Comparison of ENCODE assay signal across 15 cellular contexts in the genomic region with DNA sequence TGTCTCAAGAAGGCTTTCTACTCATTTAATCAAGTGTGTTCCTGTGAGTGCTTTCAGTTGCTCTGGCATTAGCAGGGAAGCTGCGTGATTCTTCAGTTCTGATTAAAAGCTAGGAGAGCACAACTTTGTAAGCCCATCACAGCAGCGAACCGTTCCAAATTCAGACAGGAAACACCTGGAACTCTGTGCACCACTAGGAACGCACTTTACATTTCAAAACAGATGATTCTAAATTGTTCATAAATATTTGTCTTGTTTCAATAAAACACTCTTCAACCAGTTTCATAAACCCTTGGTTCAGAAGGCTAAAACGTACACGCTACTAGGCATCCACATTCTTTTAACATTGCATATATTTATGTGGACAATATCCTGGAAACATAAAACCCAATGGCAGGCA.
DNase-seq lines count a peak whose midpoint lies in the region; ATAC-seq, FAIRE-seq and TF ChIP-seq lines count a peak whose summit lies in the region.
"Had no signal": no experiment of that assay in that cellular context is flagged by ENCODE, and none has a peak within 500 bp of the region (broad histone marks: within the 10 kb centered on the region; RNA-seq: fewer than 3 reads in every experiment).

No MANE protein-coding gene starts in this region.

- no peaks in the 10 kb centered on the region for H3K23me2 ChIP-seq in H1 (ENCODE audit: low read depth, low read length)

- intact Hi-C loops in Right ventricle myocardium inferior (cut with DNase I) (no loop called here), aorta (cut with DNase I) (loop anchor here (5.0 kb wide), 1 partner anchor 110 kb away; the partner anchor contains the start of gene PDZRN3 (in 2 of the 2)), HepG2 (cut with micrococcal nuclease; ENCODE audit: unreplicated experiment) (no loop called here)

- H3K56ac ChIP-seq in H1 (replicated peaks; ENCODE audit: insufficient read length, low read depth, low read length), result no peak overlapping the region

- ATAC-seq in Right ventricle myocardium inferior (no peak), aorta (ENCODE audit: low FRiP score) (no peak), HepG2 (no peak), omental fat pad (ENCODE audit: low FRiP score) (no peak)
- ATAC-seq: activated naive CD8-positive, alpha-beta T cell treated with anti-CD3 and anti-CD28 coated beads, Interleukin-2, amount 50 U/mL, for 24 hours; activated T-cell treated with anti-CD3 and anti-CD28 coated beads, Interleukin-2, amount 50 U/mL, for 72 hours; esophagus mucosa; naive thymus-derived CD8-positive, alpha-beta T cell; right cardiac atrium had no signal

- no peak overlapping the region for H3K4ac ChIP-seq in H1 (replicated peaks; ENCODE audit: insufficient read length, low read depth, low read length)

- H2BK5ac ChIP-seq in H1 (ENCODE audit: low read depth, low read length), result no peak overlapping the region

- H2BK120ac ChIP-seq in H1 (replicated peaks; ENCODE audit: low read depth, low read length), result no peak overlapping the region

- H4K5ac ChIP-seq in H1 (ENCODE audit: insufficient read length, low read depth, low read length), result no peak overlapping the region

- H2BK12ac ChIP-seq in H1 (ENCODE audit: low read depth, low read length), result no peak overlapping the region

- TF ChIP-seq EP300 in H1 (IDR thresholded peaks at IDR 0.05; ENCODE audit: borderline replicate concordance in 1 of 2, low read depth in 2 of 2, low read length in 2 of 2) (no peak), HepG2 (IDR thresholded peaks at IDR 0.05; ENCODE audit: low read depth in 2 of 2, low read length in 2 of 2) (no peak), HepG2 (CRISPR knock-in tag; IDR thresholded peaks at IDR 0.05; ENCODE audit: borderline replicate concordance) (no peak)

- CTCF ChIA-PET in H1 (lab: Charles Lee; ENCODE audit: partially characterized antibody), result interaction anchor here (0.8 to 1.6 kb wide), 4 partner anchors 105 to 336 kb away, joined by 3 to 4 read pairs (median 3); no protein-coding TSS in a partner anchor
- CTCF ChIA-PET in HepG2 (lab: Yijun Ruan, JAX; ENCODE audit: low intra/inter-chr PET ratio, low total read pairs), result no interaction called here

- H3K4me3 ChIP-seq in right atrium auricular region (no peak overlapping the region), H1 (ENCODE audit: extremely low read depth in 1 of 4, insufficient read depth in 2 of 4, low read depth in 3 of 4, low read length in 4 of 4) (no peak overlapping the region), muscle layer of duodenum (ENCODE audit: low read depth in 1 of 2, low read length in 2 of 2) (no peak overlapping the region), aorta (ENCODE audit: low read length in 2 of 2) (no peak overlapping the region), HepG2 (replicated peaks in 1 of 3; ENCODE audit: insufficient read depth in 1 of 3, low read depth in 2 of 3, low read length in 3 of 3) (no peak overlapping the region)

- no peak overlapping the region for H2BK15ac ChIP-seq in H1 (ENCODE audit: low read length)

- H3K9ac ChIP-seq in H1 (replicated peaks in 1 of 4; ENCODE audit: extremely low read depth in 1 of 4, low read depth in 3 of 4, low read length in 3 of 4), result no peak overlapping the region
- H3K9ac ChIP-seq in HepG2 (ENCODE audit: insufficient read depth, low read depth, low read length), result no peak overlapping the region

- H2AK5ac ChIP-seq in H1 (ENCODE audit: low read depth, low read length), result no peak overlapping the region

- H3K4me1 ChIP-seq in right atrium auricular region (peaks cover 2 to 50% of the 10 kb centered on the region in 2 donors), H1 (replicated peaks in 1 of 4; ENCODE audit: control insufficient read depth in 3 of 4, insufficient read depth in 4 of 4, low read length in 3 of 4) (peaks cover 6 to 12% (median 11%) of the 10 kb centered on the region in 4 experiments), muscle layer of duodenum (ENCODE audit: control insufficient read depth in 1 of 2, insufficient read depth in 2 of 2, low read length in 2 of 2) (peaks cover 5 to 68% of the 10 kb centered on the region in 2 donors), aorta (ENCODE audit: control insufficient read depth in 1 of 2, insufficient read depth in 2 of 2, low read length in 2 of 2) (peaks cover 5 to 18% of the 10 kb centered on the region in 2 donors), HepG2 (ENCODE audit: insufficient read depth, low read length) (peaks cover 17% of the 10 kb centered on the region)

- no peaks in the 10 kb centered on the region for H3K9me3 ChIP-seq in right atrium auricular region
- no peaks in the 10 kb centered on the region for H3K9me3 ChIP-seq in H1 (ENCODE audit: insufficient read depth in 2 of 2, low read depth in 1 of 2, low read length in 1 of 2)
- H3K9me3 ChIP-seq in muscle layer of duodenum (ENCODE audit: control insufficient read depth in 1 of 2, low read length in 2 of 2), result no peaks in the 10 kb centered on the region
- no peaks in the 10 kb centered on the region for H3K9me3 ChIP-seq in aorta (ENCODE audit: control insufficient read depth, low read length)
- H3K9me3 ChIP-seq in HepG2 (ENCODE audit: low read length), result no peaks in the 10 kb centered on the region

- H3K18ac ChIP-seq in H1 (ENCODE audit: extremely low read depth, low read length), result no peak overlapping the region

- BruUV-seq in HepG2 (replicated peaks; lab: Mats Ljungman, UMichigan), result no TSS peak

- DNase-seq in right atrium auricular region (ENCODE audit: low spot score) (no peak), Right ventricle myocardium inferior (ENCODE audit: missing footprints) (no peak), H1 (ENCODE audit: low read depth in 1 of 2, low spot score in 2 of 2) (no peak), aorta (no peak), superior temporal gyrus (ENCODE audit: extremely low spot score) (no peak), HepG2 (ENCODE audit: low spot score) (no peak), omental fat pad (ENCODE audit: low spot score) (no peak)
- DNase-seq: activated CD4-positive, alpha-beta T cell treated with anti-CD3 and anti-CD28 coated beads, Interleukin-2, amount 50 U/mL, for 48 hours; activated naive CD8-positive, alpha-beta T cell treated with anti-CD3 and anti-CD28 coated beads, Interleukin-2, amount 50 U/mL, for 24 hours; activated T-cell treated with anti-CD3 and anti-CD28 coated beads, Interleukin-2, amount 50 U/mL, for 72 hours; naive thymus-derived CD8-positive, alpha-beta T cell; stimulated activated CD8-positive, alpha-beta memory T cell treated with anti-CD3 and anti-CD28 coated beads, Interleukin-4, amount 100 ng/mL, for 48 hours had no signal

- no peak overlapping the region for H3K23ac ChIP-seq in H1 (ENCODE audit: insufficient read length)

- peak overlapping the region; percentile 43 to 53; a peak in 3 of 4 replicates for H3K4me2 ChIP-seq in H1 (ENCODE audit: insufficient read depth in 1 of 2, low read depth in 2 of 2, low read length in 2 of 2)
- no peak overlapping the region for H3K4me2 ChIP-seq in HepG2 (ENCODE audit: low read depth, low read length)

- peaks cover 0 to 2% of the 10 kb centered on the region in 2 experiments; a peak in 1 of 4 replicates for H3K79me2 ChIP-seq in H1 (ENCODE audit: control insufficient read depth in 1 of 2, insufficient read depth in 2 of 2, low read length in 2 of 2)
- H3K79me2 ChIP-seq in HepG2 (ENCODE audit: insufficient read depth, low read length), result no peaks in the 10 kb centered on the region

- FAIRE-seq in H1 (lab: Jason Lieb, UNC), result peak; percentile 13
- no peak for FAIRE-seq in HepG2 (lab: Jason Lieb, UNC)

- H4K20me1 ChIP-seq in H1 (replicated peaks in 1 of 2; ENCODE audit: control insufficient read depth in 1 of 2, insufficient read depth in 2 of 2, low read length in 2 of 2) (peaks cover 0 to 4% of the 10 kb centered on the region in 2 experiments), HepG2 (ENCODE audit: insufficient read depth, low read length) (no peaks in the 10 kb centered on the region)

- POLR2A ChIA-PET in H1 (lab: Charles Lee; ENCODE audit: partially characterized antibody), result interaction anchor here (0.6 kb wide), 2 partner anchors 129 to 384 kb away, joined by 3 to 4 read pairs; no protein-coding TSS in a partner anchor
- POLR2A ChIA-PET in HepG2 (lab: Yijun Ruan, JAX), result no interaction called here

- no peak overlapping the region for H4K91ac ChIP-seq in H1 (replicated peaks; ENCODE audit: insufficient read length, low read length)

- no peak for TF ChIP-seq CTCF in right atrium auricular region (IDR thresholded peaks at IDR 0.05)
- no peak for TF ChIP-seq CTCF in H1 (IDR thresholded peaks at IDR 0.05; ENCODE audit: control extremely low read depth in 1 of 3, insufficient read depth in 1 of 3, low read depth in 1 of 3, low read length in 3 of 3)
- TF ChIP-seq CTCF in HepG2 (CRISPR knock-in tag; IDR thresholded peaks at IDR 0.05), result no peak
- no peak for TF ChIP-seq CTCF in omental fat pad (IDR thresholded peaks at IDR 0.05)

- H3K27ac ChIP-seq in right atrium auricular region (peak overlapping the region; percentile 29 to 33), H1 (ENCODE audit: low read depth, low read length) (no peak overlapping the region), muscle layer of duodenum (ENCODE audit: low read length) (peak overlapping the region; percentile 48), aorta (ENCODE audit: low read depth in 1 of 2, low read length in 2 of 2) (peak overlapping the region; percentile 78 to 86), HepG2 (ENCODE audit: extremely low read length, insufficient read depth, low read length) (no peak overlapping the region)

- in situ Hi-C loops in HepG2 (cut with HindIII; ENCODE audit: extremely low pct_ligation_motif_present, low pct_unique_long_range_greater_than_20kb), result no loop called here

- H3K14ac ChIP-seq in H1 (ENCODE audit: insufficient read length), result no peak overlapping the region

- H2AFZ ChIP-seq in H1 (ENCODE audit: low read length), result no peak overlapping the region
- H2AFZ ChIP-seq in HepG2 (ENCODE audit: low read length), result no peak overlapping the region

- H3K36me3 ChIP-seq in right atrium auricular region (no peaks in the 10 kb centered on the region), H1 (ENCODE audit: control insufficient read depth in 2 of 4, insufficient read depth in 4 of 4, low read length in 3 of 4) (no peaks in the 10 kb centered on the region), muscle layer of duodenum (ENCODE audit: control insufficient read depth in 1 of 2, insufficient read depth in 2 of 2, low read length in 2 of 2) (no peaks in the 10 kb centered on the region), aorta (ENCODE audit: control insufficient read depth in 1 of 2, insufficient read depth in 2 of 2, low read length in 1 of 2) (no peaks in the 10 kb centered on the region), HepG2 (replicated peaks in 1 of 2; ENCODE audit: control insufficient read depth in 1 of 2, insufficient read depth in 2 of 2, low read length in 2 of 2) (no peaks in the 10 kb centered on the region)

- H4K8ac ChIP-seq in H1 (ENCODE audit: extremely low read depth, insufficient read depth, low read length), result no peak overlapping the region

- WGBS in H1 (ENCODE audit: extremely low coverage in 1 of 2, insufficient coverage in 1 of 2, insufficient read length in 1 of 2, insufficient replicate concordance in 2 of 2, low coverage in 1 of 2, low lambda C conversion rate in 2 of 2, missing lambda C conversion rate in 1 of 2), 2 experiments, result 85% methylated on average over 6 of the region's 6 CpGs; no CpG with 5 or more reads in 1 of the 2 experiments
- 8 to 14% methylated on average over 6 of the region's 6 CpGs for WGBS in aorta, 2 donors
- WGBS in HepG2 (ENCODE audit: low lambda C conversion rate), result 73% methylated on average over 6 of the region's 6 CpGs

- TF ChIP-seq POLR2A in H1 (IDR thresholded peaks at IDR 0.05; ENCODE audit: control extremely low read depth in 1 of 2, low read depth in 2 of 2, low read length in 2 of 2) (no peak), HepG2 (IDR thresholded peaks at IDR 0.05; ENCODE audit: insufficient read depth in 1 of 2, low read depth in 2 of 2, low read length in 2 of 2) (no peak)

- no peak overlapping the region for H2BK20ac ChIP-seq in H1 (ENCODE audit: low read length)

- TF ChIP-seq RAD21 in H1 (IDR thresholded peaks at IDR 0.05 in 1 of 2, conservative IDR thresholded peaks at IDR 0.05 in 1 of 2; ENCODE audit: low read depth in 2 of 2, low read length in 2 of 2), result no peak
- no peak for TF ChIP-seq RAD21 in HepG2 (CRISPR knock-in tag; IDR thresholded peaks at IDR 0.05)

- no peaks in the 10 kb centered on the region; the same call in 1 of the 2 replicates for H3K79me1 ChIP-seq in H1 (ENCODE audit: low read depth, low read length)

- H3K27me3 ChIP-seq in right atrium auricular region (no peaks in the 10 kb centered on the region), H1 (replicated peaks in 1 of 4; ENCODE audit: control insufficient read depth in 3 of 4, extremely low read depth in 1 of 4, insufficient read depth in 3 of 4, low read length in 3 of 4) (peaks cover 0 to 9% (median 0%) of the 10 kb centered on the region in 4 experiments; a peak in 4 of 7 replicates), muscle layer of duodenum (ENCODE audit: low read depth, low read length) (no peaks in the 10 kb centered on the region), aorta (ENCODE audit: control insufficient read depth in 1 of 2, insufficient read depth in 2 of 2, low read length in 1 of 2) (no peaks in the 10 kb centered on the region), HepG2 (ENCODE audit: control insufficient read depth in 1 of 2, insufficient read depth in 2 of 2, low read length in 2 of 2) (no peaks in the 10 kb centered on the region; a peak in 3 of 5 replicates)

Comparison
In these comparisons a context has a peak if more than half of its experiments do, and no peak if none do; other contexts are left out.
1. H3K27ac ChIP-seq: peak in right atrium auricular region (2 of 2), muscle layer of duodenum (single experiment) and aorta (2 of 2); none in H1 (single experiment) and HepG2 (single experiment).
2. intact Hi-C loops: an anchor here in aorta (5.0 kb wide); none called in Right ventricle myocardium inferior and HepG2.